Comparison of ENCODE assay signal across 10 cellular contexts in the genomic region with DNA sequence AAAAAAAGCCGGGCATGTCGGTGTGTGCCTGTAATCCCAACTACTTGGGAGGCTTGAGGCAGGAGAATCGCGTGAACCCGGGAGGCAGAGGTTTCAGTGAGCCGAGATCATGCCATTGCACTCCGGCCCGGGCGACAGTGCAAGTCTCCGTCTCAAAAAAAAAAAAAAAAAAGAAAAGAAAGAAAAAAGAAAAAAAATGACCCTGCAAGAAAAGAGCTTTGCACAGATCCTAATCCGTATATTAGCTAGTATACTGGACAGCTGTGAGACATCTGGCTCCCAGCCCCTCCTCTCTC. TPM values are rescaled to one million over a fixed set of nuclear protein-coding genes. Genes with fewer than 3 reads are reported as not detected.
DNase-seq lines count a peak whose midpoint lies in the region; ATAC-seq and TF ChIP-seq lines count a peak whose summit lies in the region.
"Had no signal": no experiment of that assay in that cellular context is flagged by ENCODE, and none has a peak within 500 bp of the region (broad histone marks: within the 10 kb centered on the region; RNA-seq: fewer than 3 reads in every experiment).

No MANE protein-coding gene starts in this region.

- H3K27ac ChIP-seq in cardiac muscle cell (peak overlapping the region; percentile 98), transverse colon (peak overlapping the region; percentile 90 to 99 (median 96))

- intact Hi-C loops in cardiac septum (cut with DNase I) (no loop called here), transverse colon (cut with DNase I; ENCODE audit: low total_unique reads) (no loop called here)

- H3K27ac Mint-ChIP-seq in activated naive CD8-positive, alpha-beta T cell treated with anti-CD3 and anti-CD28 coated beads for 36 hours, result peak overlapping the region; percentile 97
- H3K27ac Mint-ChIP-seq in memory B cell, result peak overlapping the region; percentile 100

- H3K36me3 Mint-ChIP-seq in activated naive CD8-positive, alpha-beta T cell treated with anti-CD3 and anti-CD28 coated beads for 36 hours, result peaks cover 4% of the 10 kb centered on the region
- H3K36me3 Mint-ChIP-seq in memory B cell, result no peaks in the 10 kb centered on the region

- H3K4me3 ChIP-seq in cardiac muscle cell, result no peak overlapping the region
- H3K4me3 ChIP-seq in transverse colon, result peak overlapping the region in 2 of 4 donors; percentile 86 to 96

- WGBS in transverse colon (ENCODE audit: low coverage in 1 of 2), 2 donors, result 72 to 76% methylated on average over 3 to 11 of the region's 11 CpGs

- POLR2A ChIA-PET in GM10248 (lab: Yijun Ruan, JAX), result interaction anchor here (0.6 kb wide), 1 partner anchor 132 kb away, joined by 3 read pairs; no protein-coding TSS in a partner anchor

- H3K4me1 ChIP-seq in cardiac muscle cell (ENCODE audit: low read depth) (peaks cover 19% of the 10 kb centered on the region), transverse colon (peaks cover 17 to 33% (median 27%) of the 10 kb centered on the region in 4 donors)

- H3K27me3 ChIP-seq in cardiac muscle cell, result no peaks in the 10 kb centered on the region
- H3K27me3 ChIP-seq in transverse colon, result no peaks in the 10 kb centered on the region

- peaks cover 34% of the 10 kb centered on the region for H3K4me1 Mint-ChIP-seq in activated naive CD8-positive, alpha-beta T cell treated with anti-CD3 and anti-CD28 coated beads for 36 hours
- H3K4me1 Mint-ChIP-seq in memory B cell, result peaks cover 28% of the 10 kb centered on the region

- peak overlapping the region; percentile 83 for H3K4me3 Mint-ChIP-seq in activated naive CD8-positive, alpha-beta T cell treated with anti-CD3 and anti-CD28 coated beads for 36 hours
- peak overlapping the region; percentile 89 for H3K4me3 Mint-ChIP-seq in memory B cell

- H3K36me3 ChIP-seq in cardiac muscle cell (no peaks in the 10 kb centered on the region), transverse colon (no peaks in the 10 kb centered on the region)

- CTCF ChIA-PET in GM10248 (lab: Yijun Ruan, JAX), result interaction anchor here (2.6 kb wide), 1 partner anchor 19 kb away, joined by 9 read pairs; no protein-coding TSS in a partner anchor

- TF ChIP-seq CTCF in cardiac muscle cell (IDR thresholded peaks at IDR 0.05; ENCODE audit: low read depth, low read length), result no peak
- TF ChIP-seq CTCF in transverse colon (IDR thresholded peaks at IDR 0.05), result no peak
- TF ChIP-seq CTCF in GM10248 (IDR thresholded peaks at IDR 0.05; ENCODE audit: control extremely low read depth, extremely low read depth, low read depth, missing control alignments), result no peak

- DNase-seq in cardiac muscle cell (ENCODE audit: low read depth in 1 of 2, low spot score in 1 of 2) (no peak), cardiac septum (ENCODE audit: low spot score) (no peak), memory B cell (ENCODE audit: low spot score in 2 of 2) (no peak), transverse colon (no peak), GM10248 (ENCODE audit: extremely low spot score) (no peak), A172 (ENCODE audit: low spot score) (no peak), NCI-H2227 treated with DMSO at 0.1 percent for 48 hours (lab: John Stamatoyannopoulos, UW) (no peak)
- DNase-seq in activated naive CD8-positive, alpha-beta T cell treated with anti-CD3 and anti-CD28 coated beads for 36 hours, result no peak
- DNase-seq: DMS153 had no signal

- TF ChIP-seq POLR2A in transverse colon (IDR thresholded peaks at IDR 0.05), result no peak

- in situ Hi-C loops in transverse colon (cut with MboI; ENCODE audit: low pct_ligation_motif_present in 1 of 4, low pct_unique_long_range_greater_than_20kb in 1 of 4, low sequenced_read_pairs in 3 of 4), result loop anchor here in 2 of 4 donors (10.0 to 25.0 kb wide), 2 partner anchors 126 to 139 kb away; a partner anchor contains a TSS

- no peaks in the 10 kb centered on the region for H3K27me3 Mint-ChIP-seq in activated naive CD8-positive, alpha-beta T cell treated with anti-CD3 and anti-CD28 coated beads for 36 hours
- no peaks in the 10 kb centered on the region for H3K27me3 Mint-ChIP-seq in memory B cell

- no peak for TF ChIP-seq EP300 in transverse colon (IDR thresholded peaks at IDR 0.05; ENCODE audit: low read depth)

- H3K9me3 ChIP-seq in cardiac muscle cell (ENCODE audit: low read depth) (no peaks in the 10 kb centered on the region), transverse colon (no peaks in the 10 kb centered on the region)

- no peaks in the 10 kb centered on the region for H3K9me3 Mint-ChIP-seq in activated naive CD8-positive, alpha-beta T cell treated with anti-CD3 and anti-CD28 coated beads for 36 hours
- H3K9me3 Mint-ChIP-seq in memory B cell, result no peaks in the 10 kb centered on the region

- ATAC-seq in memory B cell (ENCODE audit: low read depth), result no peak

RNA-seq across cellular contexts. Expression of a gene that starts 1.0 kb away (rescaled TPM):
- 119 and 193 TPM in 2 replicates for total RNA-seq in cardiac muscle cell
- polyA plus RNA-seq in cardiac muscle cell, result 60.1 and 80.1 TPM in 2 replicates
- total RNA-seq in cardiac septum, result 116 TPM
- 100 to 1,000 TPM; 139 to 141 TPM for total RNA-seq in activated naive CD8-positive, alpha-beta T cell treated with anti-CD3 and anti-CD28 coated beads for 36 hours
- 100 to 1,000 TPM in 2 of 4 donors, 10 to 100 TPM in 2; 63.2 to 266 (median 138) TPM for total RNA-seq in transverse colon
- total RNA-seq in A172 (2014; rRNA removed; shearing (Covaris generic)), result 76.5 and 78.4 TPM in 2 replicates

RNA-seq across cellular contexts. Expression of a gene that starts 59.7 kb away (rescaled TPM):
- 0.21 TPM in 1 of 2 replicates, not detected in the other for total RNA-seq in cardiac muscle cell
- polyA plus RNA-seq in cardiac muscle cell, result 0.31 TPM in 1 of 2 replicates, not detected in the other
- total RNA-seq in cardiac septum, result 0.32 TPM
- not detected for total RNA-seq in activated naive CD8-positive, alpha-beta T cell treated with anti-CD3 and anti-CD28 coated beads for 36 hours
- under 1 TPM in 1 of 4 donors, not detected in 3; 1.00 TPM for total RNA-seq in transverse colon
- total RNA-seq in A172 (2014; rRNA removed; shearing (Covaris generic)), result not detected in 2 replicates
- total RNA-seq: smooth muscle cell had no signal
